Comparison of ENCODE assay signal across 17 cellular contexts in the genomic region with DNA sequence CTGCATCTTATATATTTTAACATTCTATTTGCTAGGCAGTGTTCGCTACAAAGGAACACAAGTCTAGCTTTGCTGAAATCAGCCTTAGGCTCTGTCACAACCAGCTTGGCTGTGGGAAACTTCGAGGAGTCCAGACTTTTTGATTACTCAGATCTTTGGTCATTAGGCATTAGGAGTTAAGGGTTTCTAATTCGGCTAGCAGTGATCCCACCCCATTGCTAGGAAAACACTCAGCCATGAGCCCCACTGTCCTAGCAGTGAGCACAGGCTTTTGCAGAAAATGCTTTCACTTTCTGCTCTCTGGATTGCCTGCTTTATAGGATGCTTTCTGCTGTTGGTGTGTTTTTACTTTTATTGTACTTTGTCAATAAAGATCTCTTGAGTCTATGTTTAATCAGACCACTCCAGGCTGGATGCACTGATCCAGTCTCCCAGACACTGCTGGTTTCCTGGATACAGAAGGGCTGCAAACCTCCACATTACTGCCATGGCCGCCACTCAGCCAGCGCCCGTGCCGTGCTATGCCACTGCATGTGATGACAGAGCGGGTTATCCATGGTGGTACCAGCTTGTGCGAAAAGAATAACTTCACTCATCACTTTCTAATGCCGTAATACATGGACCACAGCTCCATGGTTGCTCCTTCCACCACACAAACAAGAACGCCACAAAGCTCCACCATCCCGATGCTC. TPM values are rescaled to one million over a fixed set of nuclear protein-coding genes. Genes with fewer than 3 reads are reported as not detected.
DNase-seq lines count a peak whose midpoint lies in the region; TF ChIP-seq lines count a peak whose summit lies in the region.
"Had no signal": no experiment of that assay in that cellular context is flagged by ENCODE, and none has a peak within 500 bp of the region (broad histone marks: within the 10 kb centered on the region; RNA-seq: fewer than 3 reads in every experiment).

No MANE protein-coding gene starts in this region.

- H3K27me3 ChIP-seq in HAP-1 (ENCODE audit: low read depth) = no peaks in the 10 kb centered on the region
- H3K27me3 ChIP-seq: Peyer's patch, suprapubic skin had no signal

- no peaks in the 10 kb centered on the region for H3K9me3 ChIP-seq in HAP-1
- H3K9me3 ChIP-seq: Peyer's patch, suprapubic skin had no signal

- H3K36me3 Mint-ChIP-seq in osteocyte (ENCODE audit: unreplicated experiment) = peaks cover 3% of the 10 kb centered on the region
- H3K36me3 Mint-ChIP-seq in activated naive CD4-positive, alpha-beta T cell treated with anti-CD3 and anti-CD28 coated beads, Interleukin-2, amount 10 ng/mL, durations not matched to agents 7 days and 5 days = no peaks in the 10 kb centered on the region
- H3K36me3 Mint-ChIP-seq: activated CD4-positive, alpha-beta memory T cell treated with anti-CD3 and anti-CD28 coated beads for 36 hours; naive thymus-derived CD8-positive, alpha-beta T cell had no signal

- in situ Hi-C loops in HAP-1 (cut with MboI; ENCODE audit: low sequenced_read_pairs) = loop anchor here (5.0 kb wide), 1 partner anchor 107 kb away; no protein-coding TSS in a partner anchor

- peak overlapping the region; percentile 73 for H3K27ac Mint-ChIP-seq in osteocyte (ENCODE audit: unreplicated experiment)
- no peak overlapping the region for H3K27ac Mint-ChIP-seq in activated naive CD4-positive, alpha-beta T cell treated with anti-CD3 and anti-CD28 coated beads, Interleukin-2, amount 10 ng/mL, durations not matched to agents 7 days and 5 days
- H3K27ac Mint-ChIP-seq: activated CD4-positive, alpha-beta memory T cell treated with anti-CD3 and anti-CD28 coated beads for 36 hours; naive thymus-derived CD8-positive, alpha-beta T cell had no signal

- H3K36me3 ChIP-seq in HAP-1 (replicated peaks) = no peaks in the 10 kb centered on the region
- H3K36me3 ChIP-seq: Peyer's patch, suprapubic skin had no signal

- CTCF ChIA-PET in activated naive CD4-positive, alpha-beta T cell treated with anti-CD3 and anti-CD28 coated beads, Interleukin-2, amount 10 ng/mL, durations not matched to agents 7 days and 5 days (lab: Charles Lee) = no interaction called here

- H3K4me3 Mint-ChIP-seq in osteocyte (ENCODE audit: unreplicated experiment) = peak overlapping the region; percentile 17
- H3K4me3 Mint-ChIP-seq in activated naive CD4-positive, alpha-beta T cell treated with anti-CD3 and anti-CD28 coated beads, Interleukin-2, amount 10 ng/mL, durations not matched to agents 7 days and 5 days = no peak overlapping the region
- H3K4me3 Mint-ChIP-seq: activated CD4-positive, alpha-beta memory T cell treated with anti-CD3 and anti-CD28 coated beads for 36 hours; naive thymus-derived CD8-positive, alpha-beta T cell had no signal

- H3K4me1 Mint-ChIP-seq in osteocyte (ENCODE audit: unreplicated experiment) = peaks cover 26% of the 10 kb centered on the region
- H3K4me1 Mint-ChIP-seq in activated naive CD4-positive, alpha-beta T cell treated with anti-CD3 and anti-CD28 coated beads, Interleukin-2, amount 10 ng/mL, durations not matched to agents 7 days and 5 days = no peaks in the 10 kb centered on the region

- no peaks in the 10 kb centered on the region for H3K27me3 Mint-ChIP-seq in osteocyte (ENCODE audit: unreplicated experiment)
- H3K27me3 Mint-ChIP-seq in activated naive CD4-positive, alpha-beta T cell treated with anti-CD3 and anti-CD28 coated beads, Interleukin-2, amount 10 ng/mL, durations not matched to agents 7 days and 5 days = peaks cover 11% of the 10 kb centered on the region

- peaks cover 3% of the 10 kb centered on the region for H3K9me3 Mint-ChIP-seq in osteocyte (ENCODE audit: unreplicated experiment)
- H3K9me3 Mint-ChIP-seq in activated naive CD4-positive, alpha-beta T cell treated with anti-CD3 and anti-CD28 coated beads, Interleukin-2, amount 10 ng/mL, durations not matched to agents 7 days and 5 days = no peaks in the 10 kb centered on the region
- H3K9me3 Mint-ChIP-seq: activated CD4-positive, alpha-beta memory T cell treated with anti-CD3 and anti-CD28 coated beads for 36 hours; naive thymus-derived CD8-positive, alpha-beta T cell had no signal

- H3K4me1 ChIP-seq in HAP-1 = peaks cover 42% of the 10 kb centered on the region
- H3K4me1 ChIP-seq: Peyer's patch, suprapubic skin had no signal

- DNase-seq in HAP-1 (ENCODE audit: low spot score in 2 of 2) (peak; percentile 56 to 68), astrocyte of the hippocampus (ENCODE audit: low read depth, low spot score) (peak; percentile 16), hippocampal formation (lab: John Stamatoyannopoulos, UW) (peak; percentile 38 to 56), osteocyte (ENCODE audit: extremely low spot score, unreplicated experiment) (no peak), HuH-7 (ENCODE audit: low spot score) (no peak), cerebellar cortex (ENCODE audit: low spot score) (no peak), HK-2 (ENCODE audit: unreplicated experiment) (no peak)
- no peak for DNase-seq in activated naive CD4-positive, alpha-beta T cell treated with anti-CD3 and anti-CD28 coated beads, Interleukin-2, amount 10 ng/mL, durations not matched to agents 7 days and 5 days
- DNase-seq: activated CD4-positive, alpha-beta memory T cell treated with anti-CD3 and anti-CD28 coated beads for 36 hours; DMS79; left ventricle myocardium superior; naive thymus-derived CD8-positive, alpha-beta T cell; NCI-H187 treated with DMSO at 0.1 percent for 48 hours; NCI-H526 treated with DMSO at 0.1 percent for 48 hours; Peyer's patch; SW 1271 had no signal

- no peak for TF ChIP-seq CTCF in osteocyte (IDR thresholded peaks at IDR 0.05)

- peak overlapping the region; percentile 5; the same call in 1 of the 2 replicates for H3K4me3 ChIP-seq in HAP-1
- H3K4me3 ChIP-seq: Peyer's patch, suprapubic skin had no signal

RNA-seq across cellular contexts. Expression of a gene that starts 41.0 kb away (rescaled TPM):
- 36.1 and 37.3 TPM in 2 replicates for total RNA-seq in osteocyte

Comparison
In these comparisons a context has a peak if more than half of its experiments do, and no peak if none do; other contexts are left out.
1. DNase-seq: peak in HAP-1 (2 of 2), astrocyte of the hippocampus (single experiment) and hippocampal formation (2 of 2); none in osteocyte (single experiment), HuH-7 (single experiment), activated naive CD4-positive, alpha-beta T cell treated with anti-CD3 and anti-CD28 coated beads, Interleukin-2, amount 10 ng/mL, durations not matched to agents 7 days and 5 days (single experiment), cerebellar cortex (single experiment) and HK-2 (single experiment).